ENCODE assay signal across 8 cellular contexts in the genomic region with DNA sequence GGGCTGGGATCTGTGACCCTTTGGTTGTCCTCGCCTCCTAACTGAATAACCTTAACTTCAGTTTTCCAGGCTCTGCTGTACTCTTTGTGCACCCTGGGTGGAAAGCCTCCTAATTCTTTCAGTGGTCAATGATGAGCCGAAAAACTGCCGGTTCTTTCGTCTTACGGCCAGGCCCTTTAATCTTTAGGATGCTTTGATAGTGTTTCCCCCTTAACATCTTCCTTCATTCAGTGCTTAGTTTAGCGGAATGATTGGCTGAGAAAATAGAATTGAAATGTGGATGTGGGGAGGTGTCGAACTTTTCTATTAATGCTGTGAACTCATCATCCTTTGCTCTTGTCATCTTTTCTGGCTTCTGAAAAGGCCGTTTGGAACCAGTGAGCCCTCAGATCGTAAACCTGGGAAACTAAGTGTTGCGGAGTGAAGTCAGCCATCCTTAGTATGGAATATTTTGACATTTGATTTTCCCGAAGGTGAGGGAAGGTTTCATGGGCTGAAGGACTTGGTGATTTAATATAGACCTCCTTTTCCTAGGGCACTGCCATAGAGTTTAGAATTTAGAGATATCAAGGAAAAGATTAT. TPM values are rescaled to one million over a fixed set of nuclear protein-coding genes. Genes with fewer than 3 reads are reported as not detected.
DNase-seq lines count a peak whose midpoint lies in the region; ATAC-seq and TF ChIP-seq lines count a peak whose summit lies in the region.

No MANE protein-coding gene starts in this region.

- H3K9me3 Mint-ChIP-seq in activated T-cell treated with anti-CD3 and anti-CD28 coated beads, Interleukin-2, amount 50 U/mL, for 4 hours, result no peaks in the 10 kb centered on the region

- H3K36me3 Mint-ChIP-seq in activated T-cell treated with anti-CD3 and anti-CD28 coated beads, Interleukin-2, amount 50 U/mL, for 4 hours (ENCODE audit: insufficient read depth), result peaks cover 37% of the 10 kb centered on the region

- H3K4me3 ChIP-seq in RWPE2 (ENCODE audit: severe bottlenecking), result peak overlapping the region; percentile 66
- peak overlapping the region; percentile 83 to 95 for H3K4me3 ChIP-seq in neutrophil (ENCODE audit: low read depth in 1 of 2, low read length in 1 of 2)

- TF ChIP-seq CTCF in RWPE2 (IDR thresholded peaks at IDR 0.05; ENCODE audit: poor library complexity, severe bottlenecking) (no peak), neutrophil (IDR thresholded peaks at IDR 0.05) (no peak)

- H3K36me3 ChIP-seq in RWPE2 (ENCODE audit: low read depth), result peaks cover 51% of the 10 kb centered on the region
- peaks cover 13% of the 10 kb centered on the region for H3K36me3 ChIP-seq in neutrophil

- peaks cover 16% of the 10 kb centered on the region for H3K4me1 ChIP-seq in RWPE2 (ENCODE audit: insufficient read depth, poor library complexity, severe bottlenecking)
- peaks cover 22 to 26% of the 10 kb centered on the region in 2 experiments for H3K4me1 ChIP-seq in neutrophil (ENCODE audit: control insufficient read depth in 1 of 2, insufficient read depth in 1 of 2, low read depth in 1 of 2, low read length in 1 of 2)

- no peaks in the 10 kb centered on the region for H3K9me3 ChIP-seq in RWPE2 (ENCODE audit: severe bottlenecking)
- no peaks in the 10 kb centered on the region for H3K9me3 ChIP-seq in neutrophil

- H3K27me3 ChIP-seq in RWPE2 (ENCODE audit: insufficient read depth, poor library complexity, severe bottlenecking) (no peaks in the 10 kb centered on the region), neutrophil (no peaks in the 10 kb centered on the region)

- peak overlapping the region; percentile 100 for H3K4me3 Mint-ChIP-seq in activated T-cell treated with anti-CD3 and anti-CD28 coated beads, Interleukin-2, amount 50 U/mL, for 4 hours

- H3K27me3 Mint-ChIP-seq in activated T-cell treated with anti-CD3 and anti-CD28 coated beads, Interleukin-2, amount 50 U/mL, for 4 hours (ENCODE audit: low read depth), result no peaks in the 10 kb centered on the region

- no peak for DNase-seq in activated T-cell treated with anti-CD3 and anti-CD28 coated beads, Interleukin-2, amount 50 U/mL, for 4 hours
- DNase-seq in activated T-cell treated with anti-CD3 and anti-CD28 coated beads for 4 hours (no peak), RWPE2 (ENCODE audit: low spot score) (no peak), epithelial cell of prostate (ENCODE audit: low read depth, low spot score) (no peak), UCSD-AML1 (lab: John Stamatoyannopoulos, UW; ENCODE audit: unreplicated experiment) (no peak)
- no peak for DNase-seq in activated CD4-positive, alpha-beta T cell treated with anti-CD3 and anti-CD28 coated beads for 1 hour

- peaks cover 60% of the 10 kb centered on the region for H3K4me1 Mint-ChIP-seq in activated T-cell treated with anti-CD3 and anti-CD28 coated beads, Interleukin-2, amount 50 U/mL, for 4 hours (ENCODE audit: low read depth)

- peak overlapping the region; percentile 75 for H3K27ac ChIP-seq in RWPE2 (ENCODE audit: poor library complexity, severe bottlenecking)
- peak overlapping the region; percentile 97 for H3K27ac ChIP-seq in epithelial cell of prostate
- H3K27ac ChIP-seq in neutrophil, result peak overlapping the region; percentile 98

- ATAC-seq in activated T-cell treated with anti-CD3 and anti-CD28 coated beads, Interleukin-2, amount 50 U/mL, for 4 hours, result no peak
- no peak; the same call in 2 of the 3 replicates for ATAC-seq in RWPE2 (ENCODE audit: low read depth)
- ATAC-seq in HG03108 (IDR thresholded peaks at IDR 0.05; ENCODE audit: unreplicated experiment), result no peak

RNA-seq across cellular contexts. Expression of gene GARS1, which starts 0.9 kb away (rescaled TPM):
- 100 to 1,000 TPM; 366 to 488 (median 410) TPM for total RNA-seq in activated T-cell treated with anti-CD3 and anti-CD28 coated beads, Interleukin-2, amount 50 U/mL, for 4 hours
